In genomic region chr3:62822905-62823304, GRCh38 we compare ENCODE assay signal across 36 cellular contexts. TPM values are rescaled to one million over a fixed set of nuclear protein-coding genes. Genes with fewer than 3 reads are reported as not detected.
"Had no signal": no experiment of that assay in that cellular context is flagged by ENCODE, and none has a peak within 500 bp of the region (broad histone marks: within the 10 kb centered on the region; RNA-seq: fewer than 3 reads in every experiment).

No MANE protein-coding gene starts in this region.

- DNase-seq: activated CD4-positive, alpha-beta memory T cell treated with anti-CD3 and anti-CD28 coated beads, Interleukin-2, amount 10 ng/mL, durations not matched to agents 7 days and 5 days; activated CD4-positive, alpha-beta T cell treated with anti-CD3 and anti-CD28 coated beads for 4 hours; activated CD4-positive, alpha-beta T cell treated with anti-CD3 and anti-CD28 coated beads, Interleukin-2, amount 10 ng/mL, durations not matched to agents 24 days and 14 days; activated CD4-positive, alpha-beta T cell treated with anti-CD3 and anti-CD28 coated beads, Interleukin-2, amount 50 U/mL, for 1 hour; activated CD4-positive, alpha-beta T cell treated with anti-CD3 and anti-CD28 coated beads, Interleukin-2, amount 50 U/mL, for 48 hours; activated CD4-positive, CD25-positive, alpha-beta regulatory T cell treated with anti-CD3 and anti-CD28 coated beads, Interleukin-2, amount 50 U/mL, for 72 hours; activated CD8-positive, alpha-beta memory T cell treated with anti-CD3 and anti-CD28 coated beads for 24 hours; activated CD8-positive, alpha-beta memory T cell treated with anti-CD3 and anti-CD28 coated beads, Interleukin-2, amount 10 ng/mL, durations not matched to agents 7 days and 5 days; activated CD8-positive, alpha-beta memory T cell treated with anti-CD3 and anti-CD28 coated beads, Interleukin-2, amount 50 U/mL, for 48 hours; activated CD8-positive, alpha-beta T cell treated with anti-CD3 and anti-CD28 coated beads, Interleukin-2, amount 10 ng/mL, durations not matched to agents 7 days and 5 days; activated effector memory CD4-positive, alpha-beta T cell treated with Interleukin-2 at 50 U/mL for 16 hours; activated gamma-delta T cell; activated naive CD4-positive, alpha-beta T cell treated with anti-CD3 and anti-CD28 coated beads, Interleukin-2, amount 10 ng/mL, durations not matched to agents 7 days and 5 days; activated naive CD4-positive, alpha-beta T cell treated with Interleukin-2 at 50 U/mL for 16 hours; activated naive CD8-positive, alpha-beta T cell treated with anti-CD3 and anti-CD28 coated beads, Interleukin-2, amount 10 ng/mL, durations not matched to agents 7 days and 5 days; activated naive CD8-positive, alpha-beta T cell treated with anti-CD3 and anti-CD28 coated beads, Interleukin-2, amount 50 U/mL, for 24 hours; activated T-cell treated with anti-CD3 and anti-CD28 coated beads, Interleukin-2, amount 50 U/mL, for 24 hours; activated T-cell treated with anti-CD3 and anti-CD28 coated beads, Interleukin-2, amount 50 U/mL, for 48 hours; amygdala; anterior cingulate cortex; cerebellar nuclear complex; T-cell; T-helper 17 cell; T-helper 9 cell had no signal

- H3K4me1 Mint-ChIP-seq: activated CD4-positive, alpha-beta T cell treated with anti-CD3 and anti-CD28 coated beads, Interleukin-2, amount 10 ng/mL, durations not matched to agents 24 days and 14 days; activated CD8-positive, alpha-beta memory T cell treated with anti-CD3 and anti-CD28 coated beads, Interleukin-2, amount 10 ng/mL, durations not matched to agents 7 days and 5 days; activated naive CD4-positive, alpha-beta T cell treated with anti-CD3 and anti-CD28 coated beads, Interleukin-2, amount 50 U/mL, for 24 hours; activated naive CD8-positive, alpha-beta T cell treated with anti-CD3 and anti-CD28 coated beads, Interleukin-2, amount 10 ng/mL, durations not matched to agents 7 days and 5 days; activated naive CD8-positive, alpha-beta T cell treated with anti-CD3 and anti-CD28 coated beads, Interleukin-2, amount 50 U/mL, for 24 hours; central memory CD8-positive, alpha-beta T cell had no signal

- H3K36me3 ChIP-seq: ascending aorta, cardiac muscle cell had no signal

- ATAC-seq: activated CD8-positive, alpha-beta memory T cell treated with anti-CD3 and anti-CD28 coated beads, Interleukin-2, amount 10 ng/mL, durations not matched to agents 7 days and 5 days; activated CD8-positive, alpha-beta T cell treated with anti-CD3 and anti-CD28 coated beads, Interleukin-2, amount 10 ng/mL, durations not matched to agents 7 days and 5 days; activated naive CD8-positive, alpha-beta T cell treated with anti-CD3 and anti-CD28 coated beads, Interleukin-2, amount 50 U/mL, for 24 hours; T-cell; T-helper 17 cell; WTC11 had no signal

- H3K9me3 Mint-ChIP-seq: activated CD4-positive, alpha-beta memory T cell treated with anti-CD3 and anti-CD28 coated beads, Interleukin-2, amount 10 ng/mL, durations not matched to agents 7 days and 5 days; activated CD4-positive, alpha-beta T cell treated with anti-CD3 and anti-CD28 coated beads, Interleukin-2, amount 10 ng/mL, durations not matched to agents 24 days and 14 days; activated naive CD4-positive, alpha-beta T cell treated with anti-CD3 and anti-CD28 coated beads, Interleukin-2, amount 10 ng/mL, durations not matched to agents 7 days and 5 days; activated naive CD4-positive, alpha-beta T cell treated with anti-CD3 and anti-CD28 coated beads, Interleukin-2, amount 50 U/mL, for 24 hours; activated naive CD8-positive, alpha-beta T cell treated with anti-CD3 and anti-CD28 coated beads, Interleukin-2, amount 10 ng/mL, durations not matched to agents 7 days and 5 days; activated naive CD8-positive, alpha-beta T cell treated with anti-CD3 and anti-CD28 coated beads, Interleukin-2, amount 50 U/mL, for 24 hours; activated T-cell treated with anti-CD3 and anti-CD28 coated beads, Interleukin-2, amount 50 U/mL, for 24 hours; activated T-helper 2 cell treated with anti-CD3 and anti-CD28 coated beads, Interferon-gamma antibody, Interleukin-2, Interleukin-4, amounts not matched to agents 10 μg/mL and 5 μg/mL and 100 μg/mL, durations not matched to agents 14 hours and 24 hours and 36 hours; brain; T-helper 2 cell treated with Interferon-gamma antibody and Interleukin-4, amounts not matched to agents 5 μg/mL and 100 μg/mL, for 36 hours; WTC11 had no signal

- H3K27ac Mint-ChIP-seq: activated CD4-positive, alpha-beta memory T cell treated with anti-CD3 and anti-CD28 coated beads, Interleukin-2, amount 10 ng/mL, durations not matched to agents 7 days and 5 days; activated CD4-positive, alpha-beta T cell treated with anti-CD3 and anti-CD28 coated beads, Interleukin-2, amount 10 ng/mL, durations not matched to agents 24 days and 14 days; activated CD8-positive, alpha-beta memory T cell treated with anti-CD3 and anti-CD28 coated beads, Interleukin-2, amount 10 ng/mL, durations not matched to agents 7 days and 5 days; activated CD8-positive, alpha-beta T cell treated with anti-CD3 and anti-CD28 coated beads, Interleukin-2, amount 10 ng/mL, durations not matched to agents 7 days and 5 days; activated naive CD4-positive, alpha-beta T cell treated with anti-CD3 and anti-CD28 coated beads, Interleukin-2, amount 10 ng/mL, durations not matched to agents 7 days and 5 days; activated naive CD4-positive, alpha-beta T cell treated with anti-CD3 and anti-CD28 coated beads, Interleukin-2, amount 50 U/mL, for 24 hours; activated naive CD8-positive, alpha-beta T cell; activated naive CD8-positive, alpha-beta T cell treated with anti-CD3 and anti-CD28 coated beads, Interleukin-2, amount 10 ng/mL, durations not matched to agents 7 days and 5 days; activated naive CD8-positive, alpha-beta T cell treated with anti-CD3 and anti-CD28 coated beads, Interleukin-2, amount 50 U/mL, for 24 hours; activated T-cell treated with anti-CD3 and anti-CD28 coated beads, Interleukin-2, amount 50 U/mL, for 24 hours; activated T-helper 2 cell treated with anti-CD3 and anti-CD28 coated beads, Interferon-gamma antibody, Interleukin-2, Interleukin-4, amounts not matched to agents 10 μg/mL and 5 μg/mL and 100 μg/mL, durations not matched to agents 14 hours and 24 hours and 36 hours; T-cell; T-helper 17 cell; T-helper 2 cell treated with Interferon-gamma antibody and Interleukin-4, amounts not matched to agents 5 μg/mL and 100 μg/mL, for 36 hours; WTC11 had no signal

- H3K27ac ChIP-seq: ascending aorta, cardiac muscle cell, VCaP had no signal

- H3K36me3 Mint-ChIP-seq: activated CD8-positive, alpha-beta memory T cell treated with anti-CD3 and anti-CD28 coated beads, Interleukin-2, amount 10 ng/mL, durations not matched to agents 7 days and 5 days; activated naive CD4-positive, alpha-beta T cell treated with anti-CD3 and anti-CD28 coated beads, Interleukin-2, amount 10 ng/mL, durations not matched to agents 7 days and 5 days; activated naive CD4-positive, alpha-beta T cell treated with anti-CD3 and anti-CD28 coated beads, Interleukin-2, amount 50 U/mL, for 24 hours; activated naive CD8-positive, alpha-beta T cell; activated naive CD8-positive, alpha-beta T cell treated with anti-CD3 and anti-CD28 coated beads, Interleukin-2, amount 10 ng/mL, durations not matched to agents 7 days and 5 days; brain; T-cell; WTC11 had no signal

- H3K4me3 Mint-ChIP-seq: activated CD4-positive, alpha-beta memory T cell treated with anti-CD3 and anti-CD28 coated beads, Interleukin-2, amount 10 ng/mL, durations not matched to agents 7 days and 5 days; activated CD4-positive, alpha-beta T cell treated with anti-CD3 and anti-CD28 coated beads, Interleukin-2, amount 10 ng/mL, durations not matched to agents 24 days and 14 days; activated CD8-positive, alpha-beta memory T cell treated with anti-CD3 and anti-CD28 coated beads, Interleukin-2, amount 10 ng/mL, durations not matched to agents 7 days and 5 days; activated CD8-positive, alpha-beta T cell treated with anti-CD3 and anti-CD28 coated beads, Interleukin-2, amount 10 ng/mL, durations not matched to agents 7 days and 5 days; activated naive CD4-positive, alpha-beta T cell treated with anti-CD3 and anti-CD28 coated beads, Interleukin-2, amount 10 ng/mL, durations not matched to agents 7 days and 5 days; activated naive CD4-positive, alpha-beta T cell treated with anti-CD3 and anti-CD28 coated beads, Interleukin-2, amount 50 U/mL, for 24 hours; activated naive CD8-positive, alpha-beta T cell; activated naive CD8-positive, alpha-beta T cell treated with anti-CD3 and anti-CD28 coated beads, Interleukin-2, amount 10 ng/mL, durations not matched to agents 7 days and 5 days; activated naive CD8-positive, alpha-beta T cell treated with anti-CD3 and anti-CD28 coated beads, Interleukin-2, amount 50 U/mL, for 24 hours; activated T-cell treated with anti-CD3 and anti-CD28 coated beads, Interleukin-2, amount 50 U/mL, for 24 hours; brain; central memory CD8-positive, alpha-beta T cell; T-cell; T-helper 17 cell; T-helper 2 cell treated with Interferon-gamma antibody and Interleukin-4, amounts not matched to agents 5 μg/mL and 100 μg/mL, for 36 hours; WTC11 had no signal

- H3K27me3 Mint-ChIP-seq: activated CD4-positive, alpha-beta memory T cell treated with anti-CD3 and anti-CD28 coated beads, Interleukin-2, amount 10 ng/mL, durations not matched to agents 7 days and 5 days; activated CD4-positive, alpha-beta T cell treated with anti-CD3 and anti-CD28 coated beads, Interleukin-2, amount 10 ng/mL, durations not matched to agents 24 days and 14 days; activated CD8-positive, alpha-beta memory T cell treated with anti-CD3 and anti-CD28 coated beads, Interleukin-2, amount 10 ng/mL, durations not matched to agents 7 days and 5 days; activated naive CD4-positive, alpha-beta T cell treated with anti-CD3 and anti-CD28 coated beads, Interleukin-2, amount 10 ng/mL, durations not matched to agents 7 days and 5 days; activated naive CD4-positive, alpha-beta T cell treated with anti-CD3 and anti-CD28 coated beads, Interleukin-2, amount 50 U/mL, for 24 hours; activated naive CD8-positive, alpha-beta T cell; activated naive CD8-positive, alpha-beta T cell treated with anti-CD3 and anti-CD28 coated beads, Interleukin-2, amount 10 ng/mL, durations not matched to agents 7 days and 5 days; activated naive CD8-positive, alpha-beta T cell treated with anti-CD3 and anti-CD28 coated beads, Interleukin-2, amount 50 U/mL, for 24 hours; activated T-cell treated with anti-CD3 and anti-CD28 coated beads, Interleukin-2, amount 50 U/mL, for 24 hours; brain; central memory CD8-positive, alpha-beta T cell; T-cell; T-helper 17 cell had no signal

- H3K4me3 ChIP-seq: ascending aorta, cardiac muscle cell had no signal

- H3K9me3 ChIP-seq: ascending aorta had no signal

- H3K4me1 ChIP-seq: ascending aorta had no signal

- H3K27me3 ChIP-seq: ascending aorta, cardiac muscle cell had no signal

RNA-seq across cellular contexts. Expression of gene CADPS, which starts 52.3 kb away (rescaled TPM):
- total RNA-seq: activated CD4-positive, alpha-beta memory T cell treated with anti-CD3 and anti-CD28 coated beads, Interleukin-2, amount 10 ng/mL, durations not matched to agents 7 days and 5 days; activated CD4-positive, alpha-beta T cell treated with anti-CD3 and anti-CD28 coated beads, Interleukin-2, amount 10 ng/mL, durations not matched to agents 24 days and 14 days; activated CD8-positive, alpha-beta memory T cell treated with anti-CD3 and anti-CD28 coated beads, Interleukin-2, amount 10 ng/mL, durations not matched to agents 7 days and 5 days; activated CD8-positive, alpha-beta T cell treated with anti-CD3 and anti-CD28 coated beads, Interleukin-2, amount 10 ng/mL, durations not matched to agents 7 days and 5 days; activated naive CD8-positive, alpha-beta T cell treated with anti-CD3 and anti-CD28 coated beads, Interleukin-2, amount 10 ng/mL, durations not matched to agents 7 days and 5 days; activated T-helper 2 cell treated with anti-CD3 and anti-CD28 coated beads, Interferon-gamma antibody, Interleukin-2, Interleukin-4, amounts not matched to agents 10 μg/mL and 5 μg/mL and 100 μg/mL, durations not matched to agents 14 hours and 24 hours and 36 hours; ascending aorta; chondrocyte; T-helper 1 cell treated with Interleukin-12 subunit alpha and Interleukin-12 subunit beta and Interleukin-4 antibody, amounts not matched to agents 30 ng/mL and 1 ng/mL, for 36 hours; T-helper 17 cell had no signal
